ENCODE assay signal across 15 cellular contexts in genomic region chr11:46675949-46676348, GRCh38. TPM values are rescaled to one million over a fixed set of nuclear protein-coding genes. Genes with fewer than 3 reads are reported as not detected.
A peak's percentile ranks its signal among the peaks of the same experiment; 100 is the strongest.
DNase-seq lines count a peak whose midpoint lies in the region; ATAC-seq and TF ChIP-seq lines count a peak whose summit lies in the region.
"Had no signal": no experiment of that assay in that cellular context is flagged by ENCODE, and none has a peak within 500 bp of the region (broad histone marks: within the 10 kb centered on the region; RNA-seq: fewer than 3 reads in every experiment).

No MANE protein-coding gene starts in this region.

- TF ChIP-seq CTCF in left ventricle myocardium inferior (IDR thresholded peaks at IDR 0.05; ENCODE audit: borderline replicate concordance) (no peak), sigmoid colon (IDR thresholded peaks at IDR 0.05) (no peak)

- intact Hi-C loops in left ventricle myocardium inferior (cut with micrococcal nuclease), result no loop called here
- intact Hi-C loops in sigmoid colon (cut with DNase I), result no loop called here

- H3K9ac ChIP-seq in BLaER1, result peak overlapping the region; percentile 72
- no peak overlapping the region for H3K9ac ChIP-seq in SK-N-MC (ENCODE audit: insufficient read length)

- H3K9me3 ChIP-seq in BLaER1 (no peaks in the 10 kb centered on the region), SK-N-MC (ENCODE audit: low read depth, low read length) (no peaks in the 10 kb centered on the region), left ventricle myocardium inferior (replicated peaks) (no peaks in the 10 kb centered on the region), sigmoid colon (no peaks in the 10 kb centered on the region)

- ATAC-seq in HG03175 (IDR thresholded peaks at IDR 0.05; ENCODE audit: unreplicated experiment) (no peak), GM21576 (IDR thresholded peaks at IDR 0.05; ENCODE audit: unreplicated experiment) (no peak)
- ATAC-seq: stimulated activated naive CD8-positive, alpha-beta T cell treated with anti-CD3 and anti-CD28 coated beads, Interleukin-15, Interleukin-2, amounts not matched to agents 100 U/mL and 50 U/mL, for 24 hours had no signal

- H3K36me3 ChIP-seq in BLaER1 (peaks cover 45% of the 10 kb centered on the region), SK-N-MC (ENCODE audit: insufficient read depth, low read length) (peaks cover 27% of the 10 kb centered on the region), left ventricle myocardium inferior (peaks cover 80% of the 10 kb centered on the region), sigmoid colon (peaks cover 35 to 75% (median 45%) of the 10 kb centered on the region in 4 donors)

- H3K4me2 ChIP-seq in BLaER1, result peak overlapping the region; percentile 98

- TF ChIP-seq POLR2A in sigmoid colon (IDR thresholded peaks at IDR 0.05), result no peak

- WGBS in sigmoid colon, 2 donors, result 83 to 89% methylated on average over 7 of the region's 7 CpGs

- H4K20me1 ChIP-seq in BLaER1, result no peaks in the 10 kb centered on the region

- H3K4me1 ChIP-seq in BLaER1, result peaks cover 73% of the 10 kb centered on the region
- peaks cover 68% of the 10 kb centered on the region for H3K4me1 ChIP-seq in left ventricle myocardium inferior
- H3K4me1 ChIP-seq in sigmoid colon, result peaks cover 0 to 30% (median 26%) of the 10 kb centered on the region in 4 donors

- no peaks in the 10 kb centered on the region for H3K27me3 ChIP-seq in BLaER1
- no peaks in the 10 kb centered on the region for H3K27me3 ChIP-seq in left ventricle myocardium inferior (ENCODE audit: low read depth)
- H3K27me3 ChIP-seq in sigmoid colon, result no peaks in the 10 kb centered on the region

- H3K27ac ChIP-seq in BLaER1 (peak overlapping the region; percentile 94), SK-N-MC (peak overlapping the region; percentile 94), left ventricle myocardium inferior (replicated peaks) (peak overlapping the region; percentile 88), sigmoid colon (peak overlapping the region; percentile 69 to 80 (median 74))

- no peak for DNase-seq in SK-N-MC (ENCODE audit: low read depth, low spot score)
- no peak for DNase-seq in left ventricle myocardium inferior
- no peak for DNase-seq in sigmoid colon
- DNase-seq in NOMO-1 treated with dmso at 0.1 percent for 144 hours (lab: John Stamatoyannopoulos, UW; ENCODE audit: unreplicated experiment), result no peak
- no peak for DNase-seq in NCI-H2171 treated with DMSO at 0.1 percent for 48 hours (lab: John Stamatoyannopoulos, UW)
- DNase-seq: activated gamma-delta T cell; COR-L47; NCI-H748 treated with DMSO at 0.1 percent for 48 hours; stimulated activated CD4-positive, alpha-beta T cell treated with anti-CD3 and anti-CD28 coated beads, Interleukin-15, amount 100 ng/mL, for 24 hours; stimulated activated naive CD8-positive, alpha-beta T cell treated with anti-CD3 and anti-CD28 coated beads, Interleukin-15, Interleukin-2, amounts not matched to agents 100 U/mL and 50 U/mL, for 24 hours; T1000 had no signal

- TF ChIP-seq EP300 in sigmoid colon (IDR thresholded peaks at IDR 0.05), result no peak

- H3K4me3 ChIP-seq in BLaER1, result no peak overlapping the region
- H3K4me3 ChIP-seq in SK-N-MC, result no peak overlapping the region
- no peak overlapping the region for H3K4me3 ChIP-seq in left ventricle myocardium inferior
- no peak overlapping the region for H3K4me3 ChIP-seq in sigmoid colon

RNA-seq across cellular contexts. Expression of gene ARHGAP1, which starts 24.5 kb away (rescaled TPM):
- total RNA-seq in left ventricle myocardium inferior, result 101 TPM
- total RNA-seq in sigmoid colon, result 10 to 100 TPM; 37.5 to 78.2 (median 57.3) TPM
- 10 to 100 TPM; 25.0 to 41.2 (median 30.6) TPM for polyA plus RNA-seq in sigmoid colon

RNA-seq across cellular contexts. Expression of gene ZNF408, which starts 24.9 kb away (rescaled TPM):
- total RNA-seq in left ventricle myocardium inferior (7.3 TPM), sigmoid colon (10 to 100 TPM in 2 of 4 donors, 1 to 10 TPM in 2; 4.3 to 12.8 (median 9.2) TPM)
- polyA plus RNA-seq in sigmoid colon, result 10 to 100 TPM in 1 of 3 donors, 1 to 10 TPM in 2; 6.2 to 10.7 (median 8.4) TPM

RNA-seq across cellular contexts. Expression of gene F2, which starts 43.1 kb away (rescaled TPM):
- total RNA-seq in left ventricle myocardium inferior, result not detected
- total RNA-seq in sigmoid colon, result under 1 TPM in 1 of 4 donors, not detected in 3; 0.28 TPM
- polyA plus RNA-seq in sigmoid colon, result under 1 TPM in 2 of 3 donors, not detected in 1; 0.13 to 0.46 TPM
- total RNA-seq: endothelial cell of umbilical vein had no signal

RNA-seq across cellular contexts. Expression of gene ATG13, which starts 58.6 kb away (rescaled TPM):
- total RNA-seq in left ventricle myocardium inferior, result 42.1 TPM
- total RNA-seq in sigmoid colon, result 10 to 100 TPM; 47.7 to 96.4 (median 52.7) TPM
- polyA plus RNA-seq in sigmoid colon, result 10 to 100 TPM; 27.6 to 48.5 (median 34.2) TPM

RNA-seq across cellular contexts. Expression of gene HARBI1, which starts 58.9 kb away (rescaled TPM):
- total RNA-seq in left ventricle myocardium inferior (4.8 TPM), sigmoid colon (1 to 10 TPM; 1.6 to 8.9 (median 3.8) TPM)
- 1 to 10 TPM; 4.1 to 7.9 (median 4.8) TPM for polyA plus RNA-seq in sigmoid colon
